8 cellular contexts compared by ENCODE assay signal in genomic region chr18:32158108-32158624, GRCh38. TPM values are rescaled to one million over a fixed set of nuclear protein-coding genes. Genes with fewer than 3 reads are reported as not detected.
DNase-seq lines count a peak whose midpoint lies in the region; ATAC-seq, FAIRE-seq and TF ChIP-seq lines count a peak whose summit lies in the region.

No MANE protein-coding gene starts in this region.

- dilution Hi-C loops in keratinocyte (cut with MboI; ENCODE audit: extremely low pct_ligation_motif_present, low sequenced_read_pairs): no loop called here

- CTCF ChIA-PET in WTC11 (lab: Charles Lee): interaction anchor here (0.5 to 5.3 kb wide), 49 partner anchors 9 to 1043 kb away, joined by 3 to 86 read pairs (median 4); partner anchors contain the start of gene GAREM1

- no peaks in the 10 kb centered on the region for H3K9me3 ChIP-seq in keratinocyte (ENCODE audit: control insufficient read depth, low read depth, low read length)

- no peaks in the 10 kb centered on the region for H3K36me3 Mint-ChIP-seq in WTC11

- no peaks in the 10 kb centered on the region for H3K9me1 ChIP-seq in keratinocyte (ENCODE audit: control insufficient read depth, extremely low read depth, insufficient read depth, low read length)

- no peak overlapping the region for H3K27ac Mint-ChIP-seq in WTC11

- H3K4me3 ChIP-seq in keratinocyte (ENCODE audit: control insufficient read depth in 2 of 3, extremely low read depth in 1 of 3, insufficient read depth in 2 of 3, low read depth in 1 of 3, low read length in 3 of 3): peak overlapping the region in 2 of 3 experiments; percentile 38 to 46

- TF ChIP-seq CTCF in WTC11 (IDR thresholded peaks at IDR 0.05) (peak; percentile 59), keratinocyte (optimal IDR thresholded peaks at IDR 0.05 in 1 of 3, IDR thresholded peaks at IDR 0.05 in 1 of 3, conservative IDR thresholded peaks at IDR 0.05 in 1 of 3; ENCODE audit: extremely low read depth in 1 of 3, insufficient read depth in 2 of 3, low read length in 3 of 3) (peak; percentile 78 to 96 (median 91))

- peak overlapping the region; percentile 53 for H3K4me3 Mint-ChIP-seq in WTC11

- peaks cover 9% of the 10 kb centered on the region for H3K4me1 Mint-ChIP-seq in WTC11

- DNase-seq in AG20443 (ENCODE audit: low spot score) (peak; percentile 89), NCI-H2196 treated with DMSO at 0.1 percent for 48 hours (lab: John Stamatoyannopoulos, UW; ENCODE audit: unreplicated experiment) (peak; percentile 86), WTC11 (ENCODE audit: low spot score) (peak; percentile 84), caudate nucleus (lab: John Stamatoyannopoulos, UW) (peak; percentile 4 to 91 (median 62)), keratinocyte (ENCODE audit: low read depth, low spot score) (peak; percentile 25)
- peak; percentile 38 to 48 (median 43) for DNase-seq in stimulated activated CD4-positive, alpha-beta T cell treated with anti-CD3 and anti-CD28 coated beads, Interleukin-1b, Interleukin-23, amount 100 ng/mL, for 24 hours (ENCODE audit: low read depth in 4 of 4, low spot score in 1 of 4)

- H3K4me1 ChIP-seq in keratinocyte (ENCODE audit: control insufficient read depth, extremely low read depth, insufficient read depth, low read length): peaks cover 2% of the 10 kb centered on the region

- H3K4me2 ChIP-seq in keratinocyte (ENCODE audit: control insufficient read depth, extremely low read depth, insufficient read depth, low read depth, low read length): peak overlapping the region; percentile 86

- POLR2A ChIA-PET in WTC11 (lab: Charles Lee): no interaction called here

- peak; percentile 82 for FAIRE-seq in keratinocyte (lab: Jason Lieb, UNC)

- H3K9me3 Mint-ChIP-seq in WTC11: 0 out of 2 replicates have a peak, but pooled peaks cover 3% of the 10 kb centered on the region

- no peaks in the 10 kb centered on the region for H3K79me2 ChIP-seq in keratinocyte (ENCODE audit: control insufficient read depth, insufficient read depth, low read length)

- no peaks in the 10 kb centered on the region for H3K36me3 ChIP-seq in keratinocyte (ENCODE audit: control insufficient read depth in 2 of 2, extremely low read depth in 1 of 2, insufficient read depth in 2 of 2, low read length in 2 of 2)

- H4K20me1 ChIP-seq in keratinocyte (ENCODE audit: control insufficient read depth, extremely low read depth, insufficient read depth, low read length): no peaks in the 10 kb centered on the region

- peak overlapping the region; percentile 22 for H2AFZ ChIP-seq in keratinocyte (ENCODE audit: control insufficient read depth, low read length)

- H3K27ac ChIP-seq in caudate nucleus (ENCODE audit: low read depth, low read length): no peak overlapping the region
- no peak overlapping the region for H3K27ac ChIP-seq in keratinocyte (ENCODE audit: control insufficient read depth, insufficient read depth, low read length)

- ATAC-seq in GM19023 (IDR thresholded peaks at IDR 0.05; ENCODE audit: unreplicated experiment) (peak; percentile 97), HG03196 (IDR thresholded peaks at IDR 0.05; ENCODE audit: unreplicated experiment) (peak; percentile 94), WTC11 (peak; percentile 96)

- no peak overlapping the region for H3K9ac ChIP-seq in keratinocyte (ENCODE audit: control insufficient read depth, extremely low read depth, insufficient read depth, low read length)

- no peaks in the 10 kb centered on the region for H3K27me3 Mint-ChIP-seq in WTC11 (ENCODE audit: low read depth)

- no peaks in the 10 kb centered on the region for H3K27me3 ChIP-seq in keratinocyte (ENCODE audit: control insufficient read depth, extremely low read depth, insufficient read depth, low read length)

TF ChIP-seq in WTC11, 78 proteins besides CTCF, POLR2A, EP300 and RAD21:
- TF ChIP-seq E2F5 (CRISPR knock-in tag; IDR thresholded peaks at IDR 0.05) (no peak), CDX4 (CRISPR knock-in tag; IDR thresholded peaks at IDR 0.05; ENCODE audit: borderline replicate concordance) (no peak), ATF1 (CRISPR knock-in tag; IDR thresholded peaks at IDR 0.05) (no peak), ZNF232 (CRISPR knock-in tag; IDR thresholded peaks at IDR 0.05) (no peak), SMAD4 (CRISPR knock-in tag; IDR thresholded peaks at IDR 0.05) (no peak), ZNF263 (CRISPR knock-in tag; IDR thresholded peaks at IDR 0.05; ENCODE audit: low read depth) (no peak), TEAD1 (CRISPR knock-in tag; IDR thresholded peaks at IDR 0.05) (0 out of 2 replicates have a peak, but pooled peaks have one; percentile 27), ETV6 (CRISPR knock-in tag; IDR thresholded peaks at IDR 0.05) (peak; percentile 33; the same call in 1 of the 2 replicates), FOXP4 (CRISPR knock-in tag; IDR thresholded peaks at IDR 0.05) (no peak), JAZF1 (CRISPR knock-in tag; IDR thresholded peaks at IDR 0.05) (no peak)

RNA-seq across cellular contexts. Expression of gene MEP1B, which starts 31.7 kb away (rescaled TPM):
- total RNA-seq in WTC11 (2021): 0.07 TPM in 1 of 3 replicates, not detected in the others
- polyA plus RNA-seq in keratinocyte: 0.03 TPM in 1 of 3 replicates, not detected in the others
- polyA plus RNA-seq in keratinocyte (2011; ENCODE audit: low read depth): not detected
- 0.03 TPM in 1 of 2 replicates, not detected in the other for polyA plus RNA-seq in keratinocyte (2011; cell fraction: cytosol; rRNA removed)
- polyA plus RNA-seq in keratinocyte (2011; cell fraction: nucleus; rRNA removed): 0.04 TPM in 1 of 2 replicates, not detected in the other
- not detected in 2 replicates for polyA plus RNA-seq in keratinocyte (2012; ENCODE audit: low replicate concordance)
- 1.3 TPM in 1 of 3 replicates, not detected in the others for polyA minus RNA-seq in keratinocyte
- polyA minus RNA-seq in keratinocyte (2011; cell fraction: cytosol; rRNA and poly(A)+ RNA removed): not detected
- not detected in 2 replicates for polyA minus RNA-seq in keratinocyte (2011; cell fraction: nucleus; rRNA and poly(A)+ RNA removed)

Comparison
In these comparisons a context has a peak if more than half of its experiments do, and no peak if none do; other contexts are left out.
1. DNase-seq: peak in every context shown above with its lines; median percentile 89 in AG20443; 86 in NCI-H2196 treated with DMSO at 0.1 percent for 48 hours; 84 in WTC11; 62 in caudate nucleus; 43 in stimulated activated CD4-positive, alpha-beta T cell treated with anti-CD3 and anti-CD28 coated beads, Interleukin-1b, Interleukin-23, amount 100 ng/mL, for 24 hours; 25 in keratinocyte.